Comparison of ENCODE assay signal across 26 cellular contexts in the genomic region with DNA sequence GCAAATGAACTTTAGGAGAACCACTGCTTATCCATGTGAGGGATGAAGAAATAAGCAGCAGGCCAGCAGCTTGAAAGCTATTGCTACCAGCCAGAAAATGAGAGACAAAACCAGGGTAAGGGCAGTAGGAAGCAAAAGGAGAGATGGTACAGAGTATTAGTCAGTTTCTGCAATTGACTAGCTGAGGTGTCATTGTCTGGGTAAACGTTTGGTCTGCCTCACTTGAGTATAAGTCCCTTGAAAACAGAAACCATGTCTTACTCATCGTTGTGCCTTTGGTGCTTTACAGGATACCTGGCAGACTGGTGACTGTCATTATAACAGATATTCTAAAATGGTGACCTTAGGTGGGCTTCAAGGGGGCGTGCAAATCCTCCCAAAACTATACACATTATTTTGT.
"Had no signal": no experiment of that assay in that cellular context is flagged by ENCODE, and none has a peak within 500 bp of the region (broad histone marks: within the 10 kb centered on the region; RNA-seq: fewer than 3 reads in every experiment).

No MANE protein-coding gene starts in this region.

- H3K36me3 Mint-ChIP-seq: activated naive CD8-positive, alpha-beta T cell treated with anti-CD3 and anti-CD28 coated beads, Interleukin-2, amount 10 ng/mL, durations not matched to agents 7 days and 5 days; T-cell had no signal

- H3K27ac Mint-ChIP-seq: activated B cell treated with CpG ODN at 0.5 μM for 24 hours; activated CD8-positive, alpha-beta T cell treated with anti-CD3 and anti-CD28 coated beads, Interleukin-2, amount 10 ng/mL, durations not matched to agents 7 days and 5 days; activated naive CD8-positive, alpha-beta T cell treated with anti-CD3 and anti-CD28 coated beads, Interleukin-2, amount 10 ng/mL, durations not matched to agents 7 days and 5 days; T-cell had no signal

- H3K9me3 Mint-ChIP-seq: activated B cell treated with CpG ODN at 0.5 μM for 24 hours; activated naive CD8-positive, alpha-beta T cell treated with anti-CD3 and anti-CD28 coated beads, Interleukin-2, amount 10 ng/mL, durations not matched to agents 7 days and 5 days; T-cell had no signal

- H3K4me1 Mint-ChIP-seq: activated B cell treated with CpG ODN at 0.5 μM for 24 hours; activated naive CD8-positive, alpha-beta T cell treated with anti-CD3 and anti-CD28 coated beads, Interleukin-2, amount 10 ng/mL, durations not matched to agents 7 days and 5 days; T-cell had no signal

- ATAC-seq: activated CD8-positive, alpha-beta T cell treated with anti-CD3 and anti-CD28 coated beads, Interleukin-2, amount 10 ng/mL, durations not matched to agents 7 days and 5 days; Panc1; Right ventricle myocardium inferior; T-cell had no signal

- DNase-seq: activated B cell treated with CpG ODN at 0.5 μM for 24 hours; activated CD4-positive, alpha-beta T cell treated with anti-CD3 and anti-CD28 coated beads for 4 hours; activated CD4-positive, alpha-beta T cell treated with anti-CD3 and anti-CD28 coated beads, Interleukin-2, amount 50 U/mL, for 4 hours; activated CD8-positive, alpha-beta memory T cell treated with anti-CD3 and anti-CD28 coated beads, Interleukin-2, amount 50 U/mL, for 48 hours; activated CD8-positive, alpha-beta T cell treated with anti-CD3 and anti-CD28 coated beads, Interleukin-2, amount 10 ng/mL, durations not matched to agents 7 days and 5 days; activated naive CD8-positive, alpha-beta T cell treated with anti-CD3 and anti-CD28 coated beads, Interleukin-2, amount 10 ng/mL, durations not matched to agents 7 days and 5 days; activated T-cell treated with anti-CD3 and anti-CD28 coated beads, Interleukin-2, amount 50 U/mL, for 48 hours; aorta; central memory CD4-positive, alpha-beta T cell; MG63; MV-4-11; NCI-H1092 treated with DMSO at 0.1 percent for 48 hours; NCI-H1417 treated with DMSO at 0.1 percent for 48 hours; NCI-H1694; NCI-H2029; NCI-H2107; NCI-H2171 treated with DMSO at 0.1 percent for 48 hours; NCI-H226; NCI-H526; NCI-H774; RPMI8226; T-cell; T-helper 2 cell; T1000 had no signal

- H3K4me3 Mint-ChIP-seq: activated B cell treated with CpG ODN at 0.5 μM for 24 hours; activated CD8-positive, alpha-beta T cell treated with anti-CD3 and anti-CD28 coated beads, Interleukin-2, amount 10 ng/mL, durations not matched to agents 7 days and 5 days; activated naive CD8-positive, alpha-beta T cell treated with anti-CD3 and anti-CD28 coated beads, Interleukin-2, amount 10 ng/mL, durations not matched to agents 7 days and 5 days; T-cell had no signal
